In genomic region chr6:154848580-154848979, GRCh38 we compare ENCODE assay signal across 19 cellular contexts.
DNase-seq lines count a peak whose midpoint lies in the region; ATAC-seq and TF ChIP-seq lines count a peak whose summit lies in the region.
"Had no signal": no experiment of that assay in that cellular context is flagged by ENCODE, and none has a peak within 500 bp of the region (broad histone marks: within the 10 kb centered on the region; RNA-seq: fewer than 3 reads in every experiment).

No MANE protein-coding gene starts in this region.

- H3K4me3 ChIP-seq in choroid plexus epithelial cell (ENCODE audit: low read depth, low read length) (no peak overlapping the region), aorta (ENCODE audit: low read length in 2 of 2) (no peak overlapping the region)
- H3K4me3 ChIP-seq: body of pancreas, gastrocnemius medialis, lower lobe of right lung, suprapubic skin had no signal

- TF ChIP-seq CTCF in choroid plexus epithelial cell (conservative IDR thresholded peaks at IDR 0.05; ENCODE audit: low read depth, low read length) (no peak), osteocyte (IDR thresholded peaks at IDR 0.05) (no peak)

- H3K9me3 Mint-ChIP-seq in osteocyte (ENCODE audit: unreplicated experiment), result peaks cover 5% of the 10 kb centered on the region

- intact Hi-C loops in aorta (cut with DNase I), result no loop called here

- H3K27ac ChIP-seq in aorta (ENCODE audit: low read depth in 1 of 2, low read length in 2 of 2), result no peak overlapping the region
- H3K27ac ChIP-seq: body of pancreas, gastrocnemius medialis, lower lobe of right lung, suprapubic skin, WERI-Rb-1 had no signal

- H3K27ac Mint-ChIP-seq in osteocyte (ENCODE audit: unreplicated experiment), result peak overlapping the region; percentile 28

- peak; percentile 11 to 77 (median 22) for DNase-seq in NCI-H1417 (lab: John Stamatoyannopoulos, UW)
- DNase-seq in NCI-H1417 treated with DMSO at 0.1 percent for 48 hours (lab: John Stamatoyannopoulos, UW), result no peak
- DNase-seq in NCI-H774 (lab: John Stamatoyannopoulos, UW), result peak; percentile 33
- DNase-seq in choroid plexus epithelial cell (ENCODE audit: low read depth), result peak; percentile 55
- DNase-seq in osteocyte (ENCODE audit: extremely low spot score, unreplicated experiment), result no peak
- DNase-seq in aorta, result no peak
- DNase-seq in GM19240 (ENCODE audit: insufficient read length, low spot score), result no peak
- DNase-seq: 8988T; activated effector memory CD4-positive, alpha-beta T cell treated with anti-CD3 and anti-CD28 coated beads, Interleukin-2, amount 50 U/mL, for 16 hours; body of pancreas; effector memory CD4-positive, alpha-beta T cell; gastrocnemius medialis; lower lobe of right lung; nephron progenitor cell; stimulated activated CD4-positive, alpha-beta T cell treated with anti-CD3 and anti-CD28 coated beads, Interleukin-2, amount 100 ng/mL, for 24 hours; WERI-Rb-1 had no signal

- ATAC-seq in aorta (ENCODE audit: low FRiP score) (no peak), GM21367 (IDR thresholded peaks at IDR 0.05; ENCODE audit: unreplicated experiment) (no peak)
- ATAC-seq: body of pancreas, gastrocnemius medialis, HCT116, lower lobe of right lung had no signal

- no peaks in the 10 kb centered on the region for H3K27me3 ChIP-seq in aorta (ENCODE audit: control insufficient read depth in 1 of 2, insufficient read depth in 2 of 2, low read length in 1 of 2)
- H3K27me3 ChIP-seq: body of pancreas, gastrocnemius medialis, suprapubic skin had no signal

- H3K9me3 ChIP-seq in aorta (ENCODE audit: control insufficient read depth, low read length), result no peaks in the 10 kb centered on the region
- H3K9me3 ChIP-seq: body of pancreas, gastrocnemius medialis, lower lobe of right lung, suprapubic skin had no signal

- H3K4me1 ChIP-seq in aorta (ENCODE audit: control insufficient read depth in 1 of 2, insufficient read depth in 2 of 2, low read length in 2 of 2), result no peaks in the 10 kb centered on the region
- H3K4me1 ChIP-seq: suprapubic skin had no signal

- H3K36me3 Mint-ChIP-seq in osteocyte (ENCODE audit: unreplicated experiment), result peaks cover 14% of the 10 kb centered on the region

- H3K27me3 Mint-ChIP-seq in osteocyte (ENCODE audit: unreplicated experiment), result no peaks in the 10 kb centered on the region

- no peak overlapping the region for H3K4me3 Mint-ChIP-seq in osteocyte (ENCODE audit: unreplicated experiment)
- H3K4me3 Mint-ChIP-seq: nephron progenitor cell had no signal

- peaks cover 0 to 2% of the 10 kb centered on the region in 2 donors for H3K36me3 ChIP-seq in aorta (ENCODE audit: control insufficient read depth in 1 of 2, insufficient read depth in 2 of 2, low read length in 1 of 2)
- H3K36me3 ChIP-seq: gastrocnemius medialis, lower lobe of right lung, suprapubic skin had no signal

- peaks cover 46% of the 10 kb centered on the region for H3K4me1 Mint-ChIP-seq in osteocyte (ENCODE audit: unreplicated experiment)

Comparison
In these comparisons a context has a peak if more than half of its experiments do, and no peak if none do; other contexts are left out.
1. DNase-seq: peak in NCI-H1417 (3 of 3), NCI-H774 (single experiment) and choroid plexus epithelial cell (single experiment); none in NCI-H1417 treated with DMSO at 0.1 percent for 48 hours (single experiment), osteocyte (single experiment), aorta (0 of 2) and GM19240 (single experiment).